Comparison of ENCODE assay signal across 23 cellular contexts in the genomic region with DNA sequence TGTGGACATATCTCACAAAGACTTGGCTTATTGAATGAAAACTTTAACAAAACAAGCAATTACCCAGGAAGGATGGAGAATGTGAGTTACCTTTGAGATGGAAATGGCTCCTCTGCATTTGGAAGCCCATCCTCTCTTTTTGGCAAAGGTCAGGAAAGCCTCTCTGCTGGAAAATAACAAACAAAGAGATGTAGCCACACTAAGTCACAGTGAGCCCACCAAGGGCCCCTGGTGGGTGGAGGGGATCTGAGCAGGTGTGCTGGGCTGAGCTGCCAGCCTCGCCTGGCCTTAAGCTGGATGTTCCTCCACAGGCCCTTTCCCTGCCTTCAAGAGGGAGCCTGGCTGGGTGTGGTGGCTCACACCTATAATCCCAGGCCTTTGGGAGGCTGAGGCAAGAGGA.
DNase-seq lines count a peak whose midpoint lies in the region; ATAC-seq and TF ChIP-seq lines count a peak whose summit lies in the region.
"Had no signal": no experiment of that assay in that cellular context is flagged by ENCODE, and none has a peak within 500 bp of the region (broad histone marks: within the 10 kb centered on the region; RNA-seq: fewer than 3 reads in every experiment).

No MANE protein-coding gene starts in this region.

- no peak overlapping the region for H2AFZ ChIP-seq in GM23338

- no peak overlapping the region for H3K4me2 ChIP-seq in GM23338
- H3K4me2 ChIP-seq: A549; BLaER1 treated with 17β-estradiol and CSF1 and Interleukin-3, amounts not matched to agents 10 nM and 100 nM had no signal

- no peaks in the 10 kb centered on the region; the same call in 2 of the 3 replicates for H3K9me3 Mint-ChIP-seq in GM23338
- peaks cover 0 to 2% (median 0%) of the 10 kb centered on the region in 8 donors for H3K9me3 Mint-ChIP-seq in CD4-positive, alpha-beta memory T cell
- H3K9me3 Mint-ChIP-seq: CD4-positive, alpha-beta T cell had no signal

- intact Hi-C loops in prostate gland (cut with DNase I): no loop called here
- intact Hi-C loops in CD4-positive, alpha-beta memory T cell (cut with micrococcal nuclease): no loop called here

- H3K27ac ChIP-seq in GM23338 (ENCODE audit: low read depth) (no peak overlapping the region), prostate gland (no peak overlapping the region), WERI-Rb-1 (no peak overlapping the region)
- no peak overlapping the region for H3K27ac ChIP-seq in CD4-positive, alpha-beta memory T cell (ENCODE audit: low read depth, low read length)
- H3K27ac ChIP-seq: A549; BLaER1 treated with 17β-estradiol and CSF1 and Interleukin-3, amounts not matched to agents 10 nM and 100 nM had no signal

- H3K4me1 Mint-ChIP-seq in GM23338: peaks cover 2% of the 10 kb centered on the region; the same call in 1 of the 3 replicates
- no peaks in the 10 kb centered on the region for H3K4me1 Mint-ChIP-seq in CD4-positive, alpha-beta memory T cell
- H3K4me1 Mint-ChIP-seq: CD14-positive monocyte had no signal

- H3K4me3 Mint-ChIP-seq in GM23338: no peak overlapping the region
- no peak overlapping the region for H3K4me3 Mint-ChIP-seq in CD4-positive, alpha-beta memory T cell
- H3K4me3 Mint-ChIP-seq: CD14-positive monocyte; CD4-positive, alpha-beta T cell had no signal

- WGBS in prostate gland: 67% methylated on average over 1 of the region's 1 CpG

- H3K27me3 ChIP-seq in GM23338 (ENCODE audit: insufficient read depth): no peaks in the 10 kb centered on the region
- H3K27me3 ChIP-seq in NT2/D1 (ENCODE audit: insufficient read depth, insufficient read length): no peaks in the 10 kb centered on the region
- H3K27me3 ChIP-seq in prostate gland (replicated peaks; ENCODE audit: insufficient read depth): no peaks in the 10 kb centered on the region
- no peaks in the 10 kb centered on the region for H3K27me3 ChIP-seq in WERI-Rb-1 (ENCODE audit: insufficient read depth, low read depth, severe bottlenecking)
- H3K27me3 ChIP-seq in CD4-positive, alpha-beta memory T cell (ENCODE audit: insufficient read depth, low read length): no peaks in the 10 kb centered on the region
- H3K27me3 ChIP-seq: BE2C; BLaER1 treated with 17β-estradiol and CSF1 and Interleukin-3, amounts not matched to agents 10 nM and 100 nM had no signal

- no peaks in the 10 kb centered on the region for H3K9me2 ChIP-seq in GM23338 (ENCODE audit: insufficient read depth)

- ATAC-seq in GM23338 (peak; percentile 83), HG02884 (IDR thresholded peaks at IDR 0.05; ENCODE audit: unreplicated experiment) (no peak)
- ATAC-seq: A549, GM12878, HCT116 had no signal

- no peak for TF ChIP-seq POLR2A in prostate gland (IDR thresholded peaks at IDR 0.05)

- no peaks in the 10 kb centered on the region for H3F3A ChIP-seq in GM23338 (replicated peaks; ENCODE audit: low read depth)

- no peaks in the 10 kb centered on the region for H3K27me3 Mint-ChIP-seq in GM23338 (ENCODE audit: insufficient read depth, low read depth, poor library complexity)
- H3K27me3 Mint-ChIP-seq in CD4-positive, alpha-beta memory T cell: peaks cover 0 to 2% of the 10 kb centered on the region in 2 donors
- H3K27me3 Mint-ChIP-seq: CD4-positive, alpha-beta T cell had no signal

- H3K9me3 ChIP-seq in NT2/D1 (ENCODE audit: insufficient read depth, low read length) (no peaks in the 10 kb centered on the region), prostate gland (no peaks in the 10 kb centered on the region), WERI-Rb-1 (ENCODE audit: severe bottlenecking) (no peaks in the 10 kb centered on the region)
- H3K9me3 ChIP-seq in CD4-positive, alpha-beta memory T cell (ENCODE audit: control insufficient read depth in 1 of 2, low read length in 2 of 2): no peaks in the 10 kb centered on the region
- H3K9me3 ChIP-seq: A549; BE2C; BLaER1 treated with 17β-estradiol and CSF1 and Interleukin-3, amounts not matched to agents 10 nM and 100 nM; Caco-2 had no signal

- no peak overlapping the region for H3K4me3 ChIP-seq in GM23338
- no peak overlapping the region for H3K4me3 ChIP-seq in NT2/D1 (ENCODE audit: insufficient read length, low read depth)
- no peak overlapping the region for H3K4me3 ChIP-seq in prostate gland
- no peak overlapping the region for H3K4me3 ChIP-seq in WERI-Rb-1 (ENCODE audit: low read depth, low read length)
- H3K4me3 ChIP-seq in CD4-positive, alpha-beta memory T cell (ENCODE audit: low read length in 2 of 2): no peak overlapping the region
- H3K4me3 ChIP-seq: A549; BLaER1 treated with 17β-estradiol and CSF1 and Interleukin-3, amounts not matched to agents 10 nM and 100 nM; GM12878 had no signal

- H3K4me1 ChIP-seq in GM23338 (ENCODE audit: insufficient read depth) (no peaks in the 10 kb centered on the region; the same call in 1 of the 2 replicates), NT2/D1 (ENCODE audit: insufficient read depth, insufficient read length) (peaks cover 2% of the 10 kb centered on the region), prostate gland (replicated peaks) (no peaks in the 10 kb centered on the region)
- no peaks in the 10 kb centered on the region for H3K4me1 ChIP-seq in CD4-positive, alpha-beta memory T cell (ENCODE audit: insufficient read depth, low read length)
- H3K4me1 ChIP-seq: A549; BE2C; BLaER1 treated with 17β-estradiol and CSF1 and Interleukin-3, amounts not matched to agents 10 nM and 100 nM; Caco-2 had no signal

- POLR2A ChIA-PET in CD4-positive, alpha-beta memory T cell (lab: Charles Lee; ENCODE audit: partially characterized antibody): no interaction called here

- no peak overlapping the region for H3K27ac Mint-ChIP-seq in GM23338
- no peak overlapping the region for H3K27ac Mint-ChIP-seq in CD4-positive, alpha-beta memory T cell
- H3K27ac Mint-ChIP-seq: CD14-positive monocyte; CD4-positive, alpha-beta T cell had no signal

- H3K36me3 ChIP-seq in GM23338 (ENCODE audit: insufficient read depth): no peaks in the 10 kb centered on the region
- H3K36me3 ChIP-seq in NT2/D1 (ENCODE audit: insufficient read depth, insufficient read length, low read length): no peaks in the 10 kb centered on the region
- H3K36me3 ChIP-seq in prostate gland: no peaks in the 10 kb centered on the region
- H3K36me3 ChIP-seq in WERI-Rb-1: no peaks in the 10 kb centered on the region
- H3K36me3 ChIP-seq in CD4-positive, alpha-beta memory T cell (ENCODE audit: insufficient read depth, low read length): no peaks in the 10 kb centered on the region
- H3K36me3 ChIP-seq: BE2C; BLaER1 treated with 17β-estradiol and CSF1 and Interleukin-3, amounts not matched to agents 10 nM and 100 nM had no signal

- TF ChIP-seq CTCF in GM23338 (conservative IDR thresholded peaks at IDR 0.05; ENCODE audit: low read depth in 2 of 2): no peak
- TF ChIP-seq CTCF in prostate gland (IDR thresholded peaks at IDR 0.05): no peak
- TF ChIP-seq CTCF in WERI-Rb-1 (IDR thresholded peaks at IDR 0.05; ENCODE audit: low read depth, low read length): no peak

- no peaks in the 10 kb centered on the region for H3K79me2 ChIP-seq in GM23338 (replicated peaks; ENCODE audit: insufficient read depth)

- CTCF ChIA-PET in CD4-positive, alpha-beta memory T cell (lab: Charles Lee; ENCODE audit: partially characterized antibody): no interaction called here

- no peak overlapping the region for H3K9ac ChIP-seq in NT2/D1 (ENCODE audit: insufficient read length, low read depth)
- H3K9ac ChIP-seq: BLaER1 treated with 17β-estradiol and CSF1 and Interleukin-3, amounts not matched to agents 10 nM and 100 nM had no signal

- peak; percentile 29 for DNase-seq in GM23338 (ENCODE audit: low spot score)
- DNase-seq in NT2/D1 (ENCODE audit: low read depth, low spot score): peak; percentile 27
- DNase-seq in iPS DF 19.7 (ENCODE audit: low read depth, low spot score): peak; percentile 28
- DNase-seq in iPS-NIHi11 (ENCODE audit: low spot score): peak; percentile 28
- DNase-seq in prostate gland (ENCODE audit: low spot score): no peak
- no peak for DNase-seq in WERI-Rb-1
- DNase-seq in CD4-positive, alpha-beta memory T cell: no peak
- DNase-seq: 8988T; ACHN; AML-193; BE2C; Caco-2; CD4-positive, alpha-beta T cell; DMS153; DND-41; GDM1; GOT3 had no signal

- H3K36me3 Mint-ChIP-seq in GM23338 (ENCODE audit: low read depth): no peaks in the 10 kb centered on the region
- H3K36me3 Mint-ChIP-seq in CD4-positive, alpha-beta memory T cell: no peaks in the 10 kb centered on the region
- H3K36me3 Mint-ChIP-seq: CD14-positive monocyte had no signal

- H4K20me1 ChIP-seq in GM23338 (replicated peaks; ENCODE audit: insufficient read depth): no peaks in the 10 kb centered on the region
- H4K20me1 ChIP-seq: BLaER1 treated with 17β-estradiol and CSF1 and Interleukin-3, amounts not matched to agents 10 nM and 100 nM had no signal

TF ChIP-seq in GM23338, 12 proteins besides CTCF, POLR2A, EP300 and RAD21 (continues in another document):
- no peak for TF ChIP-seq ZNF331 (CRISPR knock-in tag; IDR thresholded peaks at IDR 0.05; ENCODE audit: low read depth)
- TF ChIP-seq EZH2 (IDR thresholded peaks at IDR 0.05; ENCODE audit: low read depth, unreplicated experiment): no peak
- no peak for TF ChIP-seq EZH2phosphoT487 (IDR thresholded peaks at IDR 0.05; ENCODE audit: unreplicated experiment)
- TF ChIP-seq NANOG (IDR thresholded peaks at IDR 0.05; ENCODE audit: borderline replicate concordance): no peak
- TF ChIP-seq, protein P1, sequence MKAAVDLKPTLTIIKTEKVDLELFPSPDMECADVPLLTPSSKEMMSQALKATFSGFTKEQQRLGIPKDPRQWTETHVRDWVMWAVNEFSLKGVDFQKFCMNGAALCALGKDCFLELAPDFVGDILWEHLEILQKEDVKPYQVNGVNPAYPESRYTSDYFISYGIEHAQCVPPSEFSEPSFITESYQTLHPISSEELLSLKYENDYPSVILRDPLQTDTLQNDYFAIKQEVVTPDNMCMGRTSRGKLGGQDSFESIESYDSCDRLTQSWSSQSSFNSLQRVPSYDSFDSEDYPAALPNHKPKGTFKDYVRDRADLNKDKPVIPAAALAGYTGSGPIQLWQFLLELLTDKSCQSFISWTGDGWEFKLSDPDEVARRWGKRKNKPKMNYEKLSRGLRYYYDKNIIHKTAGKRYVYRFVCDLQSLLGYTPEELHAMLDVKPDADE (IDR thresholded peaks at IDR 0.05): no peak
- no peak for TF ChIP-seq CREB1 (CRISPR knock-in tag; IDR thresholded peaks at IDR 0.05; ENCODE audit: low read depth)

Comparison
In these comparisons a context has a peak if more than half of its experiments do, and no peak if none do; other contexts are left out.
1. DNase-seq: peak in GM23338 (single experiment), NT2/D1 (single experiment), iPS DF 19.7 (single experiment) and iPS-NIHi11 (single experiment); none in prostate gland (single experiment), WERI-Rb-1 (single experiment) and CD4-positive, alpha-beta memory T cell (0 of 5).